Comparison of ENCODE assay signal across 10 cellular contexts in genomic region chr6:111837641-111838500, GRCh38. TPM values are rescaled to one million over a fixed set of nuclear protein-coding genes. Genes with fewer than 3 reads are reported as not detected.
A peak's percentile ranks its signal among the peaks of the same experiment; 100 is the strongest.
DNase-seq lines count a peak whose midpoint lies in the region; ATAC-seq and TF ChIP-seq lines count a peak whose summit lies in the region.
"Had no signal": no experiment of that assay in that cellular context is flagged by ENCODE, and none has a peak within 500 bp of the region (broad histone marks: within the 10 kb centered on the region; RNA-seq: fewer than 3 reads in every experiment).

No MANE protein-coding gene starts in this region.

- DNase-seq in T-helper 2 cell (peak in 3 of 5 experiments; percentile 36 to 95 (median 58)), natural killer cell (peak; percentile 40), NCI-H510A treated with DMSO at 0.1 percent for 48 hours (lab: John Stamatoyannopoulos, UW) (no peak), DMS114 treated with DMSO at 0.1 percent for 48 hours (lab: John Stamatoyannopoulos, UW; ENCODE audit: unreplicated experiment) (no peak), GOT3 (lab: John Stamatoyannopoulos, UW) (no peak), gastrocnemius medialis (no peak)
- DNase-seq: cortex of kidney, OCI-M1 had no signal

- no peaks in the 10 kb centered on the region for H3K36me3 ChIP-seq in gastrocnemius medialis

- ATAC-seq in GM18502 (IDR thresholded peaks at IDR 0.05; ENCODE audit: poor library complexity, unreplicated experiment) (peak; percentile 87), HG02571 (IDR thresholded peaks at IDR 0.05; ENCODE audit: unreplicated experiment) (peak; percentile 71), natural killer cell (peak; percentile 69 to 82 (median 72)), gastrocnemius medialis (no peak)

- H3K27ac Mint-ChIP-seq in natural killer cell: no peak overlapping the region

- peaks cover 0 to 8% of the 10 kb centered on the region in 2 donors for H3K4me1 ChIP-seq in gastrocnemius medialis

- peak overlapping the region; percentile 70 for H3K4me3 Mint-ChIP-seq in natural killer cell

- no peak overlapping the region for H3K4me3 ChIP-seq in gastrocnemius medialis

- H3K36me3 Mint-ChIP-seq in natural killer cell: no peaks in the 10 kb centered on the region

- no peak for TF ChIP-seq POLR2A in gastrocnemius medialis (IDR thresholded peaks at IDR 0.05)

- no peaks in the 10 kb centered on the region for H3K27me3 ChIP-seq in gastrocnemius medialis

- intact Hi-C loops in natural killer cell (cut with micrococcal nuclease) (loop anchor here (1.0 to 10.0 kb wide), 8 partner anchors 8 to 157 kb away; no protein-coding TSS in a partner anchor), gastrocnemius medialis (cut with DNase I; ENCODE audit: low total_unique reads) (no loop called here)

- in situ Hi-C loops in gastrocnemius medialis (cut with MboI; ENCODE audit: low sequenced_read_pairs in 4 of 4): no loop called here

- TF ChIP-seq CTCF in natural killer cell (IDR thresholded peaks at IDR 0.05) (no peak), gastrocnemius medialis (IDR thresholded peaks at IDR 0.05 in 4 of 5, conservative IDR thresholded peaks at IDR 0.05 in 1 of 5) (no peak)

- H3K27me3 Mint-ChIP-seq in natural killer cell (ENCODE audit: low read depth in 2 of 2): no peaks in the 10 kb centered on the region

- H3K9me3 Mint-ChIP-seq in natural killer cell: no peaks in the 10 kb centered on the region

- no peak overlapping the region for H3K27ac ChIP-seq in gastrocnemius medialis

- H3K4me1 Mint-ChIP-seq in natural killer cell: peaks cover 34 to 36% of the 10 kb centered on the region in 2 donors

- H3K9me3 ChIP-seq in gastrocnemius medialis: no peaks in the 10 kb centered on the region

RNA-seq across cellular contexts. Expression of gene FYN, which starts 35.4 kb away (rescaled TPM):
- 100 to 1,000 TPM; 616 to 757 (median 713) TPM for total RNA-seq in natural killer cell
- 10 to 100 TPM in 3 of 4 donors, 1 to 10 TPM in 1; 9.2 to 36.8 (median 17.0) TPM for total RNA-seq in gastrocnemius medialis

Comparison
In these comparisons a context has a peak if more than half of its experiments do, and no peak if none do; other contexts are left out.
1. ATAC-seq: peak in GM18502 (single experiment), HG02571 (single experiment) and natural killer cell (3 of 3); none in gastrocnemius medialis (0 of 2).
2. DNase-seq: peak in T-helper 2 cell (3 of 5) and natural killer cell (single experiment); none in NCI-H510A treated with DMSO at 0.1 percent for 48 hours (single experiment), DMS114 treated with DMSO at 0.1 percent for 48 hours (single experiment), GOT3 (single experiment) and gastrocnemius medialis (0 of 2).
3. RNA of gene FYN, which starts 35.4 kb away (total RNA-seq): 616 to 757 TPM in natural killer cell; 9.2 to 36.8 TPM in gastrocnemius medialis; every median in the first group is over 10 times any median in the second.